In the genomic region with DNA sequence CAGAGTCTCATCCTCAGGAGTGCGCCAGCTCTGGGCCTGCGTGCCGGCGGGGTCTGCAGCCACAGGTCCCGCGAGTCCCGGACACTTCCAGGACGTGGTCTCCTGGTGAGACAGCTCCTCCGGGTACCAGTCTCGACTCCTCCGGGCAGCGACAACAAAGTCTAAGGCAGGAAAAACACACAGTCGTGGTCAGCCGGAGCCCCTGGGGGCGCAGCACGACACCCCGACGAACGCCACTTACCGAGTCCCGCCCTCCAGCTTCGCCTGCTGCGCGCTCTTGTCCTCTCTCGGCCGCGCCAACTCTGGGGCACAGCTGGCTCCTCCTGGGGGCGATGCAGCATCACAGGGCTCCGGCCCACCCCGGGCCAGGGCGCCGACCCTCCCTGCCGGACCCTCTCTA, we compare ENCODE assay signal across 8 cellular contexts. TPM values are rescaled to one million over a fixed set of nuclear protein-coding genes. Genes with fewer than 3 reads are reported as not detected.
DNase-seq lines count a peak whose midpoint lies in the region; ATAC-seq and TF ChIP-seq lines count a peak whose summit lies in the region.

No MANE protein-coding gene starts in this region.

- DNase-seq in DMS 273 (lab: John Stamatoyannopoulos, UW; ENCODE audit: unreplicated experiment) (peak; percentile 5), DMS 273 treated with DMSO at 0.1 percent for 48 hours (lab: John Stamatoyannopoulos, UW) (no peak), WTC11 (ENCODE audit: low spot score) (peak; percentile 50), NCI-H146 (lab: John Stamatoyannopoulos, UW) (no peak)
- no peak for DNase-seq in stimulated activated effector memory CD8-positive, alpha-beta T cell treated with anti-CD3 and anti-CD28 coated beads, Interleukin-12 subunit alpha, Interleukin-12 subunit beta, amount 100 ng/mL, for 72 hours (ENCODE audit: low spot score in 2 of 2)
- no peak for DNase-seq in stimulated activated CD4-positive, alpha-beta T cell treated with anti-CD3 and anti-CD28 coated beads, Interleukin-2, amount 100 ng/mL, for 48 hours

- POLR2A ChIA-PET in WTC11 (lab: Charles Lee) = interaction anchor here (0.7 to 2.5 kb wide), 4 partner anchors 14 to 139 kb away, joined by 3 to 24 read pairs (median 8); a partner anchor contains a TSS

- peaks cover 10% of the 10 kb centered on the region for H3K4me1 Mint-ChIP-seq in WTC11
- peaks cover 20% of the 10 kb centered on the region for H3K4me1 Mint-ChIP-seq in stimulated activated effector memory CD8-positive, alpha-beta T cell treated with anti-CD3 and anti-CD28 coated beads, Interleukin-12 subunit alpha, Interleukin-12 subunit beta, amount 100 ng/mL, for 72 hours

- no peaks in the 10 kb centered on the region for H3K9me3 Mint-ChIP-seq in WTC11
- no peaks in the 10 kb centered on the region for H3K9me3 Mint-ChIP-seq in stimulated activated effector memory CD8-positive, alpha-beta T cell treated with anti-CD3 and anti-CD28 coated beads, Interleukin-12 subunit alpha, Interleukin-12 subunit beta, amount 100 ng/mL, for 72 hours

- H3K27ac Mint-ChIP-seq in WTC11 = no peak overlapping the region
- peak overlapping the region; percentile 17 for H3K27ac Mint-ChIP-seq in stimulated activated effector memory CD8-positive, alpha-beta T cell treated with anti-CD3 and anti-CD28 coated beads, Interleukin-12 subunit alpha, Interleukin-12 subunit beta, amount 100 ng/mL, for 72 hours

- CTCF ChIA-PET in WTC11 (lab: Charles Lee) = interaction anchor here (0.6 to 2.4 kb wide), 8 partner anchors 12 to 936 kb away, joined by 3 to 15 read pairs (median 5); a partner anchor contains a TSS

- H3K36me3 Mint-ChIP-seq in WTC11 = no peaks in the 10 kb centered on the region
- peaks cover 11% of the 10 kb centered on the region for H3K36me3 Mint-ChIP-seq in stimulated activated effector memory CD8-positive, alpha-beta T cell treated with anti-CD3 and anti-CD28 coated beads, Interleukin-12 subunit alpha, Interleukin-12 subunit beta, amount 100 ng/mL, for 72 hours

- ATAC-seq in WTC11 (no peak), GM21737 (IDR thresholded peaks at IDR 0.05; ENCODE audit: unreplicated experiment) (no peak)
- ATAC-seq in stimulated activated effector memory CD8-positive, alpha-beta T cell treated with anti-CD3 and anti-CD28 coated beads, Interleukin-12 subunit alpha, Interleukin-12 subunit beta, amount 100 ng/mL, for 72 hours = no peak

- H3K27me3 Mint-ChIP-seq in WTC11 (ENCODE audit: low read depth) = peaks cover 70% of the 10 kb centered on the region

- TF ChIP-seq CTCF in WTC11 (IDR thresholded peaks at IDR 0.05) = no peak

- H3K4me3 ChIP-seq in iPS-11a (ENCODE audit: low read depth, low read length) = peak overlapping the region; percentile 57

- H3K4me3 Mint-ChIP-seq in WTC11 = peak overlapping the region; percentile 96
- H3K4me3 Mint-ChIP-seq in stimulated activated effector memory CD8-positive, alpha-beta T cell treated with anti-CD3 and anti-CD28 coated beads, Interleukin-12 subunit alpha, Interleukin-12 subunit beta, amount 100 ng/mL, for 72 hours = peak overlapping the region; percentile 77

TF ChIP-seq in WTC11, 78 proteins besides CTCF, POLR2A, EP300 and RAD21:
- TF ChIP-seq, protein P1, sequence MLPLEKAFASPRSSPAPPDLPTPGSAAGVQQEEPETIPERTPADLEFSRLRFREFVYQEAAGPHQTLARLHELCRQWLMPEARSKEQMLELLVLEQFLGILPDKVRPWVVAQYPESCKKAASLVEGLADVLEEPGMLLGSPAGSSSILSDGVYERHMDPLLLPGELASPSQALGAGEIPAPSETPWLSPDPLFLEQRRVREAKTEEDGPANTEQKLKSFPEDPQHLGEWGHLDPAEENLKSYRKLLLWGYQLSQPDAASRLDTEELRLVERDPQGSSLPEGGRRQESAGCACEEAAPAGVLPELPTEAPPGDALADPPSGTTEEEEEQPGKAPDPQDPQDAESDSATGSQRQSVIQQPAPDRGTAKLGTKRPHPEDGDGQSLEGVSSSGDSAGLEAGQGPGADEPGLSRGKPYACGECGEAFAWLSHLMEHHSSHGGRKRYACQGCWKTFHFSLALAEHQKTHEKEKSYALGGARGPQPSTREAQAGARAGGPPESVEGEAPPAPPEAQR (CRISPR knock-in tag; IDR thresholded peaks at IDR 0.05) = no peak
- no peak for TF ChIP-seq NR2C2 (CRISPR knock-in tag; IDR thresholded peaks at IDR 0.05)
- TF ChIP-seq, protein P2, sequence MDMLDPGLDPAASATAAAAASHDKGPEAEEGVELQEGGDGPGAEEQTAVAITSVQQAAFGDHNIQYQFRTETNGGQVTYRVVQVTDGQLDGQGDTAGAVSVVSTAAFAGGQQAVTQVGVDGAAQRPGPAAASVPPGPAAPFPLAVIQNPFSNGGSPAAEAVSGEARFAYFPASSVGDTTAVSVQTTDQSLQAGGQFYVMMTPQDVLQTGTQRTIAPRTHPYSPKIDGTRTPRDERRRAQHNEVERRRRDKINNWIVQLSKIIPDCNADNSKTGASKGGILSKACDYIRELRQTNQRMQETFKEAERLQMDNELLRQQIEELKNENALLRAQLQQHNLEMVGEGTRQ (CRISPR knock-in tag; IDR thresholded peaks at IDR 0.05) = 0 out of 2 replicates have a peak, but pooled peaks have one; percentile 25
- 0 out of 2 replicates have a peak, but pooled peaks have one; percentile 35 for TF ChIP-seq SP1 (CRISPR knock-in tag; conservative IDR thresholded peaks at IDR 0.05)
- TF ChIP-seq ETV6 (CRISPR knock-in tag; IDR thresholded peaks at IDR 0.05) = peak; percentile 56; the same call in 1 of the 2 replicates
- TF ChIP-seq, protein P3, sequence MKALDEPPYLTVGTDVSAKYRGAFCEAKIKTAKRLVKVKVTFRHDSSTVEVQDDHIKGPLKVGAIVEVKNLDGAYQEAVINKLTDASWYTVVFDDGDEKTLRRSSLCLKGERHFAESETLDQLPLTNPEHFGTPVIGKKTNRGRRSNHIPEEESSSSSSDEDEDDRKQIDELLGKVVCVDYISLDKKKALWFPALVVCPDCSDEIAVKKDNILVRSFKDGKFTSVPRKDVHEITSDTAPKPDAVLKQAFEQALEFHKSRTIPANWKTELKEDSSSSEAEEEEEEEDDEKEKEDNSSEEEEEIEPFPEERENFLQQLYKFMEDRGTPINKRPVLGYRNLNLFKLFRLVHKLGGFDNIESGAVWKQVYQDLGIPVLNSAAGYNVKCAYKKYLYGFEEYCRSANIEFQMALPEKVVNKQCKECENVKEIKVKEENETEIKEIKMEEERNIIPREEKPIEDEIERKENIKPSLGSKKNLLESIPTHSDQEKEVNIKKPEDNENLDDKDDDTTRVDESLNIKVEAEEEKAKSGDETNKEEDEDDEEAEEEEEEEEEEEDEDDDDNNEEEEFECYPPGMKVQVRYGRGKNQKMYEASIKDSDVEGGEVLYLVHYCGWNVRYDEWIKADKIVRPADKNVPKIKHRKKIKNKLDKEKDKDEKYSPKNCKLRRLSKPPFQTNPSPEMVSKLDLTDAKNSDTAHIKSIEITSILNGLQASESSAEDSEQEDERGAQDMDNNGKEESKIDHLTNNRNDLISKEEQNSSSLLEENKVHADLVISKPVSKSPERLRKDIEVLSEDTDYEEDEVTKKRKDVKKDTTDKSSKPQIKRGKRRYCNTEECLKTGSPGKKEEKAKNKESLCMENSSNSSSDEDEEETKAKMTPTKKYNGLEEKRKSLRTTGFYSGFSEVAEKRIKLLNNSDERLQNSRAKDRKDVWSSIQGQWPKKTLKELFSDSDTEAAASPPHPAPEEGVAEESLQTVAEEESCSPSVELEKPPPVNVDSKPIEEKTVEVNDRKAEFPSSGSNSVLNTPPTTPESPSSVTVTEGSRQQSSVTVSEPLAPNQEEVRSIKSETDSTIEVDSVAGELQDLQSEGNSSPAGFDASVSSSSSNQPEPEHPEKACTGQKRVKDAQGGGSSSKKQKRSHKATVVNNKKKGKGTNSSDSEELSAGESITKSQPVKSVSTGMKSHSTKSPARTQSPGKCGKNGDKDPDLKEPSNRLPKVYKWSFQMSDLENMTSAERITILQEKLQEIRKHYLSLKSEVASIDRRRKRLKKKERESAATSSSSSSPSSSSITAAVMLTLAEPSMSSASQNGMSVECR (CRISPR knock-in tag; IDR thresholded peaks at IDR 0.05; ENCODE audit: borderline replicate concordance) = 0 out of 2 replicates have a peak, but pooled peaks have one; percentile 31

RNA-seq across cellular contexts. Expression of a gene that starts 13.4 kb away (rescaled TPM):
- 22.6 to 25.5 TPM (median 24.8 TPM) in 3 replicates for total RNA-seq in WTC11 (2021)

RNA-seq across cellular contexts. Expression of a gene that starts 13.8 kb away (rescaled TPM):
- total RNA-seq in WTC11 (2021) = 39.1 to 47.1 TPM (median 39.4 TPM) in 3 replicates

RNA-seq across cellular contexts. Expression of a gene that starts 31.0 kb away (rescaled TPM):
- total RNA-seq in WTC11 (2021) = 46.1 to 56.3 TPM (median 47.9 TPM) in 3 replicates

Comparison
In these comparisons a context has a peak if more than half of its experiments do, and no peak if none do; other contexts are left out.
1. DNase-seq: peak in DMS 273 (single experiment) and WTC11 (single experiment); none in DMS 273 treated with DMSO at 0.1 percent for 48 hours (single experiment), stimulated activated effector memory CD8-positive, alpha-beta T cell treated with anti-CD3 and anti-CD28 coated beads, Interleukin-12 subunit alpha, Interleukin-12 subunit beta, amount 100 ng/mL, for 72 hours (0 of 2), NCI-H146 (single experiment) and stimulated activated CD4-positive, alpha-beta T cell treated with anti-CD3 and anti-CD28 coated beads, Interleukin-2, amount 100 ng/mL, for 48 hours (0 of 2).